Comparison of ENCODE assay signal across 26 cellular contexts in genomic region chr12:40784102-40784501, GRCh38.
A peak's percentile ranks its signal among the peaks of the same experiment; 100 is the strongest.
DNase-seq lines count a peak whose midpoint lies in the region; ATAC-seq, FAIRE-seq and TF ChIP-seq lines count a peak whose summit lies in the region.
"Had no signal": no experiment of that assay in that cellular context is flagged by ENCODE, and none has a peak within 500 bp of the region (broad histone marks: within the 10 kb centered on the region; RNA-seq: fewer than 3 reads in every experiment).

No MANE protein-coding gene starts in this region.

- H3K4me1 ChIP-seq in SK-N-SH (ENCODE audit: control insufficient read depth in 1 of 2, insufficient read depth in 2 of 2, low read depth in 1 of 2, low read length in 1 of 2) (no peaks in the 10 kb centered on the region), MM.1S (ENCODE audit: low read length) (peaks cover 33% of the 10 kb centered on the region), astrocyte (ENCODE audit: insufficient read depth, low read length) (no peaks in the 10 kb centered on the region)
- H3K4me1 ChIP-seq: BE2C, BLaER1 had no signal

- H3K27ac Mint-ChIP-seq in astrocyte (ENCODE audit: unreplicated experiment) = peak overlapping the region; percentile 50
- H3K27ac Mint-ChIP-seq: CD14-positive monocyte; CD4-positive, alpha-beta memory T cell; CD4-positive, CD25-positive, alpha-beta regulatory T cell; CD8-positive, alpha-beta memory T cell had no signal

- no peak for TF ChIP-seq RAD21 in SK-N-SH (IDR thresholded peaks at IDR 0.05; ENCODE audit: low read length)

- H3K4me1 Mint-ChIP-seq in astrocyte (ENCODE audit: low read depth, unreplicated experiment) = peaks cover 7% of the 10 kb centered on the region
- H3K4me1 Mint-ChIP-seq: CD14-positive monocyte; CD4-positive, alpha-beta memory T cell; CD4-positive, CD25-positive, alpha-beta regulatory T cell; CD8-positive, alpha-beta memory T cell had no signal

- H3K9ac ChIP-seq in SK-N-SH (no peak overlapping the region), MM.1S (ENCODE audit: low read length) (no peak overlapping the region), astrocyte (ENCODE audit: low read length) (no peak overlapping the region)
- H3K9ac ChIP-seq: BLaER1 had no signal

- no peak overlapping the region for H3K4me3 Mint-ChIP-seq in astrocyte (ENCODE audit: unreplicated experiment)
- H3K4me3 Mint-ChIP-seq: CD14-positive monocyte; CD4-positive, alpha-beta memory T cell; CD4-positive, CD25-positive, alpha-beta regulatory T cell; CD8-positive, alpha-beta memory T cell had no signal

- POLR2A ChIA-PET in SK-N-SH (lab: Yijun Ruan, JAX) = no interaction called here

- TF ChIP-seq CTCF in SK-N-SH (IDR thresholded peaks at IDR 0.05) (no peak), MM.1S (IDR thresholded peaks at IDR 0.05; ENCODE audit: low read length) (no peak), astrocyte (IDR thresholded peaks at IDR 0.05; ENCODE audit: insufficient read depth, low read depth, low read length) (no peak)

- no peak for TF ChIP-seq EP300 in SK-N-SH (IDR thresholded peaks at IDR 0.05; ENCODE audit: borderline replicate concordance in 1 of 2, low read depth in 1 of 2, low read length in 1 of 2)

- H3K4me3 ChIP-seq in SK-N-SH (ENCODE audit: low read depth in 2 of 2, low read length in 1 of 2) (no peak overlapping the region), MM.1S (ENCODE audit: low read length) (peak overlapping the region; percentile 8; the same call in 1 of the 2 replicates), astrocyte (ENCODE audit: insufficient read depth, low read depth, low read length) (no peak overlapping the region)
- H3K4me3 ChIP-seq: BLaER1, GM12878 had no signal

- H3K4me2 ChIP-seq in SK-N-SH = no peak overlapping the region
- H3K4me2 ChIP-seq in MM.1S (ENCODE audit: low read depth, low read length) = peak overlapping the region; percentile 50
- no peak overlapping the region for H3K4me2 ChIP-seq in astrocyte (ENCODE audit: low read length)
- H3K4me2 ChIP-seq: BLaER1 had no signal

- 47% methylated on average over 2 of the region's 2 CpGs for WGBS in SK-N-SH (ENCODE audit: low lambda C conversion rate)

- no peaks in the 10 kb centered on the region for H3K36me3 Mint-ChIP-seq in astrocyte (ENCODE audit: low read depth, unreplicated experiment)
- H3K36me3 Mint-ChIP-seq: CD14-positive monocyte; CD4-positive, alpha-beta memory T cell; CD4-positive, CD25-positive, alpha-beta regulatory T cell; CD8-positive, alpha-beta memory T cell had no signal

- H3F3A ChIP-seq in SK-N-SH (replicated peaks; ENCODE audit: insufficient read depth) (no peaks in the 10 kb centered on the region), MM.1S (ENCODE audit: insufficient read depth, low read length) (peaks cover 13% of the 10 kb centered on the region)

- H3K9me2 ChIP-seq in SK-N-SH (no peaks in the 10 kb centered on the region), MM.1S (replicated peaks; ENCODE audit: insufficient read depth, low read length) (no peaks in the 10 kb centered on the region)

- H2AFZ ChIP-seq in SK-N-SH (ENCODE audit: low read depth) = no peak overlapping the region
- peak overlapping the region; percentile 48 for H2AFZ ChIP-seq in MM.1S (ENCODE audit: low read length)
- no peak overlapping the region for H2AFZ ChIP-seq in astrocyte (ENCODE audit: low read depth, low read length)

- CTCF ChIA-PET in SK-N-SH (lab: Yijun Ruan, JAX) = no interaction called here

- no peaks in the 10 kb centered on the region for H4K20me1 ChIP-seq in SK-N-SH (ENCODE audit: insufficient read depth)
- H4K20me1 ChIP-seq in MM.1S (ENCODE audit: insufficient read depth, low read length) = no peaks in the 10 kb centered on the region
- H4K20me1 ChIP-seq in astrocyte (ENCODE audit: insufficient read depth, low read length) = no peaks in the 10 kb centered on the region
- H4K20me1 ChIP-seq: BLaER1 had no signal

- H3K9me3 Mint-ChIP-seq in astrocyte (ENCODE audit: unreplicated experiment) = no peaks in the 10 kb centered on the region

- no peak overlapping the region for H3K27ac ChIP-seq in SK-N-SH (ENCODE audit: low read depth in 2 of 2, low read length in 1 of 2)
- H3K27ac ChIP-seq in MM.1S (ENCODE audit: low read length) = peak overlapping the region; percentile 48; the same call in 1 of the 2 replicates
- no peak overlapping the region for H3K27ac ChIP-seq in astrocyte (ENCODE audit: low read depth, low read length)
- H3K27ac ChIP-seq: 22Rv1, BLaER1 had no signal

- ATAC-seq in SK-N-SH treated with all-trans-retinoic acid at 6 μM for 48 hours = no peak
- ATAC-seq in HG02642 (IDR thresholded peaks at IDR 0.05; ENCODE audit: poor library complexity, unreplicated experiment) = no peak
- no peak for ATAC-seq in HG03571 (IDR thresholded peaks at IDR 0.05; ENCODE audit: unreplicated experiment)
- ATAC-seq: GM12878 had no signal

- H3K9me3 ChIP-seq in SK-N-SH (no peaks in the 10 kb centered on the region), MM.1S (replicated peaks; ENCODE audit: insufficient read depth, low read length) (no peaks in the 10 kb centered on the region), astrocyte (ENCODE audit: insufficient read depth, low read depth, low read length) (no peaks in the 10 kb centered on the region)
- H3K9me3 ChIP-seq: BE2C, BLaER1 had no signal

- H3K27me3 Mint-ChIP-seq in astrocyte (ENCODE audit: low read depth, unreplicated experiment) = no peaks in the 10 kb centered on the region
- H3K27me3 Mint-ChIP-seq: CD4-positive, alpha-beta memory T cell; CD4-positive, CD25-positive, alpha-beta regulatory T cell; CD8-positive, alpha-beta memory T cell had no signal

- DNase-seq in SK-N-SH (no peak), MM.1S (peak; percentile 54), astrocyte (ENCODE audit: low read depth) (no peak)
- DNase-seq: ACHN; BE2C; C1 segment of cervical spinal cord; CD4-positive, alpha-beta memory T cell; CD4-positive, CD25-positive, alpha-beta regulatory T cell; CD8-positive, alpha-beta memory T cell; COR-L47; DMS 273 treated with DMSO at 0.1 percent for 48 hours; DMS153; DMS53; DMS79; DND-41; EL; GDM1 had no signal

- FAIRE-seq in astrocyte (lab: Jason Lieb, UNC) = no peak
- FAIRE-seq: GM12892, GM18507 had no signal

- no peaks in the 10 kb centered on the region for H3K27me3 ChIP-seq in SK-N-SH (ENCODE audit: insufficient read depth)
- H3K27me3 ChIP-seq in MM.1S (replicated peaks; ENCODE audit: insufficient read depth, low read length) = no peaks in the 10 kb centered on the region
- no peaks in the 10 kb centered on the region for H3K27me3 ChIP-seq in astrocyte (ENCODE audit: insufficient read depth, low read length)
- H3K27me3 ChIP-seq: BE2C, BLaER1 had no signal

- no peaks in the 10 kb centered on the region for H3K36me3 ChIP-seq in SK-N-SH (replicated peaks in 1 of 2; ENCODE audit: control insufficient read depth in 1 of 2, insufficient read depth in 2 of 2, low read length in 1 of 2)
- no peaks in the 10 kb centered on the region for H3K36me3 ChIP-seq in MM.1S (replicated peaks; ENCODE audit: insufficient read depth, low read length)
- no peaks in the 10 kb centered on the region for H3K36me3 ChIP-seq in astrocyte (ENCODE audit: insufficient read depth, low read length)
- H3K36me3 ChIP-seq: BE2C, BLaER1 had no signal

- H3K79me2 ChIP-seq in SK-N-SH (ENCODE audit: insufficient read depth) = no peaks in the 10 kb centered on the region
- no peaks in the 10 kb centered on the region for H3K79me2 ChIP-seq in MM.1S (ENCODE audit: low read length)
- no peaks in the 10 kb centered on the region for H3K79me2 ChIP-seq in astrocyte (ENCODE audit: insufficient read depth, low read length)

TF ChIP-seq in SK-N-SH treated with all-trans-retinoic acid at 6 μM for 48 hours, 23 proteins besides CTCF, POLR2A, EP300 and RAD21:
- TF ChIP-seq GLIS3 (CRISPR knock-in tag; IDR thresholded peaks at IDR 0.05) (no peak), BACH2 (CRISPR knock-in tag; IDR thresholded peaks at IDR 0.05; ENCODE audit: borderline replicate concordance) (no peak), CREB5 (CRISPR knock-in tag; IDR thresholded peaks at IDR 0.05; ENCODE audit: low read depth) (no peak), CSDC2 (CRISPR knock-in tag; IDR thresholded peaks at IDR 0.05) (no peak), ISL1 (CRISPR knock-in tag; IDR thresholded peaks at IDR 0.05) (0 out of 2 replicates have a peak, but pooled peaks have one; percentile 11)

TF ChIP-seq in SK-N-SH, 30 proteins besides CTCF, POLR2A, EP300 and RAD21 (continues in another document):
- no peak for TF ChIP-seq PBX3 (IDR thresholded peaks at IDR 0.05)
- no peak for TF ChIP-seq FOXM1 (IDR thresholded peaks at IDR 0.05; ENCODE audit: low read depth)
- TF ChIP-seq MEF2A (IDR thresholded peaks at IDR 0.05; ENCODE audit: borderline replicate concordance, low read depth) = no peak
- TF ChIP-seq SMC3 (IDR thresholded peaks at IDR 0.05; ENCODE audit: low read depth, low read length) = no peak
